In the genomic region with DNA sequence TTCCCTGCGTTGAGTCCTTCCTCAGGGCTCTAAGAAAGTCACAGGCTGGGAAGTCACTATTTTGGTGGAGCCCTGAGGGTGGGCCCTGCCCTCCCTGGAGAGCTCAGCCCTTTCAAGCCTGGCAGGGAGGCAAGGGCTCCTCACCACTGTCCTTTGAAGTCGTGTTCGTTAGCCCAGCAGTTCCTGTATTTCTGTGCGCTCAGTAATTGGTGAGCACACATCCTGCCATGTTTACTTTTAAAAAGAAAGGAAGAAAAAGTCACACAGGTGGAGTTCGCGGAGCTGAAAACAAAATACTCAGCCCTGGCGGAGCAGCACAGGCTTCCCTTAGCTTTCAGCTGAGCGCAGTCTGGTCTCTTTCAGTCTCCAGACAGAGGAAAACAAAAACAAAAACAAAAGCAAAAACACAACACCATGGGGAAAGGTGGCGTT, we compare ENCODE assay signal across 9 cellular contexts. TPM values are rescaled to one million over a fixed set of nuclear protein-coding genes. Genes with fewer than 3 reads are reported as not detected.
A peak's percentile ranks its signal among the peaks of the same experiment; 100 is the strongest.
DNase-seq lines count a peak whose midpoint lies in the region; ATAC-seq, FAIRE-seq and TF ChIP-seq lines count a peak whose summit lies in the region.
"Had no signal": no experiment of that assay in that cellular context is flagged by ENCODE, and none has a peak within 500 bp of the region (broad histone marks: within the 10 kb centered on the region; RNA-seq: fewer than 3 reads in every experiment).

No MANE protein-coding gene starts in this region.

- CTCF ChIA-PET in GM10248 (lab: Yijun Ruan, JAX), result interaction anchor here (0.8 kb wide), 1 partner anchor 9 kb away, joined by 4 read pairs; no protein-coding TSS in a partner anchor

- H3K4me3 ChIP-seq in transverse colon, result no peak overlapping the region

- H3K9me3 Mint-ChIP-seq in endothelial cell (ENCODE audit: unreplicated experiment), result no peaks in the 10 kb centered on the region

- intact Hi-C loops in transverse colon (cut with DNase I; ENCODE audit: low total_unique reads), result no loop called here

- H3K36me3 Mint-ChIP-seq in endothelial cell (ENCODE audit: low read depth, unreplicated experiment), result no peaks in the 10 kb centered on the region
- H3K36me3 Mint-ChIP-seq: mesothelial cell of epicardium had no signal

- no peak overlapping the region for H3K4me3 Mint-ChIP-seq in endothelial cell (ENCODE audit: unreplicated experiment)
- H3K4me3 Mint-ChIP-seq: mesothelial cell of epicardium had no signal

- peaks cover 3% of the 10 kb centered on the region for H3K27me3 Mint-ChIP-seq in endothelial cell (ENCODE audit: unreplicated experiment)

- H3K4me1 ChIP-seq in transverse colon, result no peaks in the 10 kb centered on the region

- no peak for FAIRE-seq in RCC 7860 (lab: Jason Lieb, UNC)

- POLR2A ChIA-PET in GM10248 (lab: Yijun Ruan, JAX), result interaction anchor here (0.6 kb wide), 1 partner anchor 1233 kb away, joined by 4 read pairs; no protein-coding TSS in a partner anchor

- TF ChIP-seq POLR2A in transverse colon (IDR thresholded peaks at IDR 0.05), result no peak

- peak overlapping the region; percentile 77 for H3K27ac Mint-ChIP-seq in endothelial cell (ENCODE audit: unreplicated experiment)
- H3K27ac Mint-ChIP-seq: mesothelial cell of epicardium had no signal

- no peaks in the 10 kb centered on the region for H3K36me3 ChIP-seq in transverse colon

- H3K27ac ChIP-seq in transverse colon, result peak overlapping the region in 3 of 4 donors; percentile 34 to 52 (median 37)

- no peaks in the 10 kb centered on the region for H3K9me3 ChIP-seq in transverse colon

- 55 to 83% methylated on average over 1 to 9 of the region's 9 CpGs for WGBS in transverse colon (ENCODE audit: low coverage in 1 of 2), 2 donors

- no peak for ATAC-seq in HG02759 (IDR thresholded peaks at IDR 0.05; ENCODE audit: unreplicated experiment)

- DNase-seq in NCI-H748 (lab: John Stamatoyannopoulos, UW; ENCODE audit: unreplicated experiment) (peak; percentile 24), NCI-H748 treated with DMSO at 0.1 percent for 48 hours (lab: John Stamatoyannopoulos, UW) (no peak), endothelial cell (ENCODE audit: low spot score) (no peak), transverse colon (no peak), RCC 7860 (ENCODE audit: low spot score) (no peak), GM10248 (ENCODE audit: extremely low spot score) (no peak)
- DNase-seq in activated CD4-positive, alpha-beta T cell treated with anti-CD3 and anti-CD28 coated beads, Interleukin-2, amount 50 U/mL, for 4 hours, result peak; percentile 26 to 30

- no peak for TF ChIP-seq EP300 in transverse colon (IDR thresholded peaks at IDR 0.05; ENCODE audit: low read depth)

- in situ Hi-C loops in transverse colon (cut with MboI; ENCODE audit: low pct_ligation_motif_present in 1 of 4, low pct_unique_long_range_greater_than_20kb in 1 of 4, low sequenced_read_pairs in 3 of 4), result no loop called here

- H3K4me1 Mint-ChIP-seq in endothelial cell (ENCODE audit: unreplicated experiment), result peaks cover 38% of the 10 kb centered on the region
- H3K4me1 Mint-ChIP-seq: mesothelial cell of epicardium had no signal

- H3K27me3 ChIP-seq in transverse colon, result no peaks in the 10 kb centered on the region

- no peak for TF ChIP-seq CTCF in endothelial cell (IDR thresholded peaks at IDR 0.05; ENCODE audit: unreplicated experiment)
- TF ChIP-seq CTCF in transverse colon (IDR thresholded peaks at IDR 0.05), result no peak
- TF ChIP-seq CTCF in GM10248 (IDR thresholded peaks at IDR 0.05; ENCODE audit: control extremely low read depth, extremely low read depth, low read depth, missing control alignments), result no peak

RNA-seq across cellular contexts. Expression of gene PRKCQ, which starts 37.1 kb away (rescaled TPM):
- total RNA-seq in endothelial cell (ENCODE audit: unreplicated experiment) (24.0 TPM), transverse colon (1 to 10 TPM in 2 of 4 donors, under 1 TPM in 2; 0.60 to 2.7 (median 1.2) TPM)

Comparison
In these comparisons a context has a peak if more than half of its experiments do, and no peak if none do; other contexts are left out.
1. DNase-seq: peak in NCI-H748 (single experiment) and activated CD4-positive, alpha-beta T cell treated with anti-CD3 and anti-CD28 coated beads, Interleukin-2, amount 50 U/mL, for 4 hours (2 of 2); none in NCI-H748 treated with DMSO at 0.1 percent for 48 hours (single experiment), endothelial cell (single experiment), transverse colon (single experiment), RCC 7860 (single experiment) and GM10248 (single experiment).